ENCODE assay signal across 10 cellular contexts in genomic region chr11:8699903-8700302, GRCh38. TPM values are rescaled to one million over a fixed set of nuclear protein-coding genes. Genes with fewer than 3 reads are reported as not detected.
DNase-seq lines count a peak whose midpoint lies in the region; ATAC-seq and TF ChIP-seq lines count a peak whose summit lies in the region.
"Had no signal": no experiment of that assay in that cellular context is flagged by ENCODE, and none has a peak within 500 bp of the region (broad histone marks: within the 10 kb centered on the region; RNA-seq: fewer than 3 reads in every experiment).

No MANE protein-coding gene starts in this region.

- DNase-seq in LHCN-M2 (ENCODE audit: low read depth) (peak; percentile 92), chondrocyte (ENCODE audit: low spot score) (no peak), left colon (no peak), activated gamma-delta T cell treated with Interleukin-2 at 50 U/mL for 16 hours (no peak), cerebellar nuclear complex (lab: John Stamatoyannopoulos, UW) (no peak), OCI-M1 (lab: John Stamatoyannopoulos, UW) (no peak)
- DNase-seq: upper lobe of left lung had no signal

- H3K36me3 Mint-ChIP-seq in chondrocyte (ENCODE audit: low read depth): peaks cover 32% of the 10 kb centered on the region

- intact Hi-C loops in left colon (cut with DNase I, micrococcal nuclease): no loop called here

- H3K4me3 Mint-ChIP-seq in chondrocyte (ENCODE audit: unreplicated experiment): no peak overlapping the region
- H3K4me3 Mint-ChIP-seq: memory B cell had no signal

- TF ChIP-seq CTCF in chondrocyte (IDR thresholded peaks at IDR 0.05): no peak

- ATAC-seq in left colon: peak; percentile 54
- no peak for ATAC-seq in GM19023 (IDR thresholded peaks at IDR 0.05; ENCODE audit: unreplicated experiment)

- peak overlapping the region; percentile 36 for H3K27ac Mint-ChIP-seq in chondrocyte (ENCODE audit: unreplicated experiment)
- H3K27ac Mint-ChIP-seq: memory B cell had no signal

- peaks cover 22% of the 10 kb centered on the region for H3K4me1 Mint-ChIP-seq in chondrocyte (ENCODE audit: low read depth)

- H3K27ac ChIP-seq in temporal lobe (ENCODE audit: low read depth, low read length): peak overlapping the region; percentile 95

- no peaks in the 10 kb centered on the region for H3K27me3 Mint-ChIP-seq in chondrocyte (ENCODE audit: low read depth)
- H3K27me3 Mint-ChIP-seq: memory B cell had no signal

- no peaks in the 10 kb centered on the region for H3K9me3 Mint-ChIP-seq in chondrocyte (ENCODE audit: low read depth)
- H3K9me3 Mint-ChIP-seq: memory B cell had no signal

RNA-seq across cellular contexts. Expression of gene RPL27A, which starts 17.3 kb away (rescaled TPM):
- 514 and 527 TPM in 2 replicates for total RNA-seq in LHCN-M2 (2014; rRNA removed)
- 2,571 TPM for polyA plus RNA-seq in LHCN-M2 (2012)
- 546 to 709 TPM (median 571 TPM) in 3 replicates for total RNA-seq in chondrocyte
- 100 to 1,000 TPM; 731 to 768 TPM for total RNA-seq in left colon
- 526 TPM for total RNA-seq in temporal lobe

RNA-seq across cellular contexts. Expression of gene TRIM66, which starts 17.4 kb away (rescaled TPM):
- total RNA-seq in LHCN-M2 (2014; rRNA removed): 2.2 and 8.5 TPM in 2 replicates
- 3.7 TPM for polyA plus RNA-seq in LHCN-M2 (2012)
- 5.3 to 7.2 TPM (median 5.9 TPM) in 3 replicates for total RNA-seq in chondrocyte
- 10 to 100 TPM in 1 of 2 donors, 1 to 10 TPM in 1; 9.9 to 12.5 TPM for total RNA-seq in left colon
- total RNA-seq in temporal lobe: 1.2 TPM
